Comparison of ENCODE assay signal across 16 cellular contexts in genomic region chr1:118863688-118864087, GRCh38.
"Had no signal": no experiment of that assay in that cellular context is flagged by ENCODE, and none has a peak within 500 bp of the region (broad histone marks: within the 10 kb centered on the region; RNA-seq: fewer than 3 reads in every experiment).

No MANE protein-coding gene starts in this region.

- ATAC-seq: heart left ventricle; natural killer cell; pancreas; right cardiac atrium; stimulated activated effector memory CD8-positive, alpha-beta T cell treated with anti-CD3 and anti-CD28 coated beads, Interleukin-12 subunit alpha, Interleukin-12 subunit beta, amount 100 ng/mL, for 72 hours; stimulated activated naive CD8-positive, alpha-beta T cell treated with anti-CD3 and anti-CD28 coated beads, Interleukin-15, Interleukin-2, amounts not matched to agents 100 U/mL and 50 U/mL, for 24 hours had no signal

- DNase-seq: cortex of kidney; dorsolateral prefrontal cortex; effector CD8-positive, alpha-beta T cell; heart left ventricle; hippocampal formation; kidney glomerular epithelial cell; mammary epithelial cell; natural killer cell; occipital lobe; pancreas; right cardiac atrium; stimulated activated CD4-positive, alpha-beta T cell treated with anti-CD3 and anti-CD28 coated beads, Interleukin-4, amount 100 ng/mL, for 1 hour; stimulated activated CD8-positive, alpha-beta memory T cell treated with anti-CD3 and anti-CD28 coated beads, Interleukin-4, amount 100 ng/mL, for 48 hours; stimulated activated naive CD8-positive, alpha-beta T cell treated with anti-CD3 and anti-CD28 coated beads, Interleukin-15, Interleukin-2, amounts not matched to agents 100 U/mL and 50 U/mL, for 24 hours; thyroid gland had no signal
